Comparison of ENCODE assay signal across 11 cellular contexts in the genomic region with DNA sequence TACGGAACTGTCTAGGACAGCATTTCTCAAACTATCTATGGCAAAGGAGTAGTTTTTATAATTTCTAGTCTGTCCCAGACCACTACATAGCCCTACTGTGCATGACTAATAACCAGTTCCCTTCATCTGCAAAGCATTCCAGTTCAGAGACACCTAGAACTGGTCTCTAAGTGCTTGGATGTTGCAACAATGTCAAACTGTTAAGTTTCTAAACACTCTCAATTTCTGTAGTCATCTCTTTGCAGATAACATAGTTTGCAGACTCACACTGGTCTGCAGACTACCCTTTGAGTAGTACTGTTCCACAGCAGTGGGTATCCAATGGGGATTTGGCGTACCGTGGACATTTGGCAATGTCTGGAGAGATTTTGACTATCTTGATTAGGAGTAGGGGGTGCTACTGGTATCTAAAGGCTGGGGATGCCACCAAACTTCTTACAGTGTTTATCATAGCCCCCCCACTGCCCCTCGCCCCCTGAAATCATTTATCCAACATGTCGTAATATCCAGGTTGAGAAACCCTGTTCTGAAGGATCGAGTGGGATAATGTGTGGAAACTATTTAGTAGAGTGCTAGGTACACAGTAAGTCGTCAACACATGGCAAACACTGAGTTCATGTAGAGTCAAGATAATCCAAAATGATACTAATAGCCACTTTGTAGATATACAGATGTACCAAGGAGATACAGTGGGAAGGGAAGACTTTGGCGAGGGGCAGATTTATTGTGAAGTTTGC. TPM values are rescaled to one million over a fixed set of nuclear protein-coding genes. Genes with fewer than 3 reads are reported as not detected.
A peak's percentile ranks its signal among the peaks of the same experiment; 100 is the strongest.
DNase-seq lines count a peak whose midpoint lies in the region; ATAC-seq and TF ChIP-seq lines count a peak whose summit lies in the region.
"Had no signal": no experiment of that assay in that cellular context is flagged by ENCODE, and none has a peak within 500 bp of the region (broad histone marks: within the 10 kb centered on the region; RNA-seq: fewer than 3 reads in every experiment).

No MANE protein-coding gene starts in this region.

- no peaks in the 10 kb centered on the region for H3K9me3 ChIP-seq in breast epithelium
- H3K9me3 ChIP-seq: SJSA1 had no signal

- H3K4me1 ChIP-seq in breast epithelium, result peaks cover 0 to 11% of the 10 kb centered on the region in 2 donors

- no peak for DNase-seq in MCF 10A (ENCODE audit: unreplicated experiment)
- DNase-seq in breast epithelium (ENCODE audit: low spot score in 2 of 2), result no peak
- no peak for DNase-seq in WTC11 (ENCODE audit: low spot score)
- DNase-seq in glutamatergic neuron, result no peak
- no peak for DNase-seq in type B pancreatic cell (ENCODE audit: extremely low spot score, unreplicated experiment)
- DNase-seq in head of caudate nucleus, result no peak
- DNase-seq in SKM-1 treated with dmso at 0.1 percent for 144 hours (lab: John Stamatoyannopoulos, UW; ENCODE audit: unreplicated experiment), result no peak
- DNase-seq: NCI-H2081, retina had no signal

- TF ChIP-seq POLR2A in breast epithelium (IDR thresholded peaks at IDR 0.05), result no peak

- H3K27me3 ChIP-seq in breast epithelium, result no peaks in the 10 kb centered on the region
- H3K27me3 ChIP-seq: SJSA1 had no signal

- intact Hi-C loops in MCF 10A (cut with micrococcal nuclease), result no loop called here
- intact Hi-C loops in breast epithelium (cut with DNase I; ENCODE audit: low total_unique reads), result no loop called here
- intact Hi-C loops in head of caudate nucleus (cut with DNase I), result no loop called here

- POLR2A ChIA-PET in MCF 10A (lab: Yijun Ruan, JAX) (interaction anchor here (0.6 to 1.9 kb wide), 6 partner anchors 19 to 404 kb away, joined by 3 to 15 read pairs (median 4); partner anchors contain the start of genes ANKRD13A and ARPC3), WTC11 (lab: Charles Lee) (no interaction called here)

- H3K27me3 Mint-ChIP-seq in MCF 10A (ENCODE audit: insufficient read depth, unreplicated experiment), result no peaks in the 10 kb centered on the region
- H3K27me3 Mint-ChIP-seq in WTC11 (ENCODE audit: low read depth), result no peaks in the 10 kb centered on the region; the same call in 1 of the 2 replicates
- peaks cover 8% of the 10 kb centered on the region for H3K27me3 Mint-ChIP-seq in glutamatergic neuron (ENCODE audit: unreplicated experiment)
- no peaks in the 10 kb centered on the region for H3K27me3 Mint-ChIP-seq in type B pancreatic cell

- TF ChIP-seq CTCF in MCF 10A (IDR thresholded peaks at IDR 0.05; ENCODE audit: unreplicated experiment), result no peak
- no peak for TF ChIP-seq CTCF in breast epithelium (IDR thresholded peaks at IDR 0.05)
- no peak for TF ChIP-seq CTCF in WTC11 (IDR thresholded peaks at IDR 0.05)
- TF ChIP-seq CTCF in glutamatergic neuron (IDR thresholded peaks at IDR 0.05; ENCODE audit: partially characterized antibody, unreplicated experiment), result no peak
- no peak for TF ChIP-seq CTCF in type B pancreatic cell (conservative IDR thresholded peaks at IDR 0.05)

- BruUV-seq in MCF 10A (replicated peaks; lab: Mats Ljungman, UMichigan), result no TSS peak

- no peaks in the 10 kb centered on the region for H3K9me3 Mint-ChIP-seq in MCF 10A (ENCODE audit: unreplicated experiment)
- H3K9me3 Mint-ChIP-seq in WTC11, result no peaks in the 10 kb centered on the region
- H3K9me3 Mint-ChIP-seq in glutamatergic neuron (ENCODE audit: unreplicated experiment), result peaks cover 3% of the 10 kb centered on the region
- H3K9me3 Mint-ChIP-seq in type B pancreatic cell, result no peaks in the 10 kb centered on the region

- H3K4me1 Mint-ChIP-seq in MCF 10A (ENCODE audit: insufficient read depth, unreplicated experiment) (peaks cover 26% of the 10 kb centered on the region), WTC11 (peaks cover 20% of the 10 kb centered on the region), glutamatergic neuron (ENCODE audit: low read depth, unreplicated experiment) (peaks cover 20% of the 10 kb centered on the region), type B pancreatic cell (ENCODE audit: unreplicated experiment) (peaks cover 21% of the 10 kb centered on the region)

- H3K4me3 ChIP-seq in breast epithelium, result no peak overlapping the region

- H3K27ac Mint-ChIP-seq in MCF 10A (ENCODE audit: low read depth, unreplicated experiment) (no peak overlapping the region), WTC11 (no peak overlapping the region), glutamatergic neuron (ENCODE audit: unreplicated experiment) (no peak overlapping the region), type B pancreatic cell (no peak overlapping the region)

- H3K36me3 Mint-ChIP-seq in MCF 10A (ENCODE audit: insufficient read depth, unreplicated experiment) (peaks cover 35% of the 10 kb centered on the region), WTC11 (peaks cover 4% of the 10 kb centered on the region; the same call in 1 of the 2 replicates), glutamatergic neuron (ENCODE audit: unreplicated experiment) (no peaks in the 10 kb centered on the region), type B pancreatic cell (peaks cover 4% of the 10 kb centered on the region)

- CTCF ChIA-PET in MCF 10A (lab: Yijun Ruan, JAX), result interaction anchor here (0.9 kb wide), 1 partner anchor 18 kb away, joined by 4 read pairs; no protein-coding TSS in a partner anchor
- CTCF ChIA-PET in WTC11 (lab: Charles Lee), result no interaction called here

- no peak for ATAC-seq in WTC11
- ATAC-seq in GM18861 (IDR thresholded peaks at IDR 0.05; ENCODE audit: unreplicated experiment), result no peak

- H3K4me3 Mint-ChIP-seq in MCF 10A (ENCODE audit: unreplicated experiment) (peak overlapping the region; percentile 98), WTC11 (peak overlapping the region; percentile 90), glutamatergic neuron (ENCODE audit: unreplicated experiment) (peak overlapping the region; percentile 91), type B pancreatic cell (peak overlapping the region; percentile 96)

- H3K36me3 ChIP-seq in breast epithelium, result no peaks in the 10 kb centered on the region

- no peak overlapping the region for H3K27ac ChIP-seq in breast epithelium
- H3K27ac ChIP-seq: SJSA1 had no signal

TF ChIP-seq in WTC11, 78 proteins besides CTCF, POLR2A, EP300 and RAD21:
- TF ChIP-seq, protein P1, sequence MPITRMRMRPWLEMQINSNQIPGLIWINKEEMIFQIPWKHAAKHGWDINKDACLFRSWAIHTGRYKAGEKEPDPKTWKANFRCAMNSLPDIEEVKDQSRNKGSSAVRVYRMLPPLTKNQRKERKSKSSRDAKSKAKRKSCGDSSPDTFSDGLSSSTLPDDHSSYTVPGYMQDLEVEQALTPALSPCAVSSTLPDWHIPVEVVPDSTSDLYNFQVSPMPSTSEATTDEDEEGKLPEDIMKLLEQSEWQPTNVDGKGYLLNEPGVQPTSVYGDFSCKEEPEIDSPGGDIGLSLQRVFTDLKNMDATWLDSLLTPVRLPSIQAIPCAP (CRISPR knock-in tag; IDR thresholded peaks at IDR 0.05), result no peak
- TF ChIP-seq, protein P2, sequence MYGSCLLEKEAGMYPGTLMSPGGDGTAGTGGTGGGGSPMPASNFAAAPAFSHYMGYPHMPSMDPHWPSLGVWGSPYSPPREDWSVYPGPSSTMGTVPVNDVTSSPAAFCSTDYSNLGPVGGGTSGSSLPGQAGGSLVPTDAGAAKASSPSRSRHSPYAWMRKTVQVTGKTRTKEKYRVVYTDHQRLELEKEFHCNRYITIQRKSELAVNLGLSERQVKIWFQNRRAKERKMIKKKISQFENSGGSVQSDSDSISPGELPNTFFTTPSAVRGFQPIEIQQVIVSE (CRISPR knock-in tag; IDR thresholded peaks at IDR 0.05; ENCODE audit: borderline replicate concordance), result no peak
- no peak for TF ChIP-seq ZNF671 (CRISPR knock-in tag; IDR thresholded peaks at IDR 0.05)
- no peak for TF ChIP-seq CBFB (CRISPR knock-in tag; IDR thresholded peaks at IDR 0.05; ENCODE audit: low read depth)
- TF ChIP-seq, protein P3, sequence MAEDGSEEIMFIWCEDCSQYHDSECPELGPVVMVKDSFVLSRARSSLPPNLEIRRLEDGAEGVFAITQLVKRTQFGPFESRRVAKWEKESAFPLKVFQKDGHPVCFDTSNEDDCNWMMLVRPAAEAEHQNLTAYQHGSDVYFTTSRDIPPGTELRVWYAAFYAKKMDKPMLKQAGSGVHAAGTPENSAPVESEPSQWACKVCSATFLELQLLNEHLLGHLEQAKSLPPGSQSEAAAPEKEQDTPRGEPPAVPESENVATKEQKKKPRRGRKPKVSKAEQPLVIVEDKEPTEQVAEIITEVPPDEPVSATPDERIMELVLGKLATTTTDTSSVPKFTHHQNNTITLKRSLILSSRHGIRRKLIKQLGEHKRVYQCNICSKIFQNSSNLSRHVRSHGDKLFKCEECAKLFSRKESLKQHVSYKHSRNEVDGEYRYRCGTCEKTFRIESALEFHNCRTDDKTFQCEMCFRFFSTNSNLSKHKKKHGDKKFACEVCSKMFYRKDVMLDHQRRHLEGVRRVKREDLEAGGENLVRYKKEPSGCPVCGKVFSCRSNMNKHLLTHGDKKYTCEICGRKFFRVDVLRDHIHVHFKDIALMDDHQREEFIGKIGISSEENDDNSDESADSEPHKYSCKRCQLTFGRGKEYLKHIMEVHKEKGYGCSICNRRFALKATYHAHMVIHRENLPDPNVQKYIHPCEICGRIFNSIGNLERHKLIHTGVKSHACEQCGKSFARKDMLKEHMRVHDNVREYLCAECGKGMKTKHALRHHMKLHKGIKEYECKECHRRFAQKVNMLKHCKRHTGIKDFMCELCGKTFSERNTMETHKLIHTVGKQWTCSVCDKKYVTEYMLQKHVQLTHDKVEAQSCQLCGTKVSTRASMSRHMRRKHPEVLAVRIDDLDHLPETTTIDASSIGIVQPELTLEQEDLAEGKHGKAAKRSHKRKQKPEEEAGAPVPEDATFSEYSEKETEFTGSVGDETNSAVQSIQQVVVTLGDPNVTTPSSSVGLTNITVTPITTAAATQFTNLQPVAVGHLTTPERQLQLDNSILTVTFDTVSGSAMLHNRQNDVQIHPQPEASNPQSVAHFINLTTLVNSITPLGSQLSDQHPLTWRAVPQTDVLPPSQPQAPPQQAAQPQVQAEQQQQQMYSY (CRISPR knock-in tag; IDR thresholded peaks at IDR 0.05), result no peak
- no peak for TF ChIP-seq FOXK1 (CRISPR knock-in tag; IDR thresholded peaks at IDR 0.05)

RNA-seq across cellular contexts. Expression of gene C12orf76, which starts 1.7 kb away (rescaled TPM):
- total RNA-seq in MCF 10A (2022), result 7.3 and 13.4 TPM in 2 replicates
- 10 to 100 TPM; 16.0 to 19.3 (median 18.1) TPM for total RNA-seq in breast epithelium
- total RNA-seq in WTC11 (2021), result 17.6 to 18.6 TPM (median 18.3 TPM) in 3 replicates
- 43.3 TPM for total RNA-seq in glutamatergic neuron (ENCODE audit: unreplicated experiment)
- 20.8 and 21.4 TPM in 2 replicates for total RNA-seq in type B pancreatic cell (ENCODE audit: low replicate concordance)

RNA-seq across cellular contexts. Expression of gene ANKRD13A, which starts 47.4 kb away (rescaled TPM):
- total RNA-seq in MCF 10A (2022) (26.1 and 32.5 TPM in 2 replicates), breast epithelium (100 to 1,000 TPM in 1 of 3 donors, 10 to 100 TPM in 2; 66.4 to 172 (median 88.2) TPM), WTC11 (2021) (17.6 to 22.4 TPM (median 18.3 TPM) in 3 replicates), glutamatergic neuron (ENCODE audit: unreplicated experiment) (139 TPM), type B pancreatic cell (ENCODE audit: low replicate concordance) (34.6 and 43.4 TPM in 2 replicates)

RNA-seq across cellular contexts. Expression of gene GIT2, which starts 50.5 kb away (rescaled TPM):
- total RNA-seq in MCF 10A (2022) (30.0 and 30.9 TPM in 2 replicates), breast epithelium (10 to 100 TPM; 41.3 to 53.1 (median 42.6) TPM), WTC11 (2021) (21.4 to 22.3 TPM (median 21.7 TPM) in 3 replicates), glutamatergic neuron (ENCODE audit: unreplicated experiment) (54.9 TPM), type B pancreatic cell (ENCODE audit: low replicate concordance) (26.3 and 38.4 TPM in 2 replicates)
